Comparison of ENCODE assay signal across 8 cellular contexts in the genomic region with DNA sequence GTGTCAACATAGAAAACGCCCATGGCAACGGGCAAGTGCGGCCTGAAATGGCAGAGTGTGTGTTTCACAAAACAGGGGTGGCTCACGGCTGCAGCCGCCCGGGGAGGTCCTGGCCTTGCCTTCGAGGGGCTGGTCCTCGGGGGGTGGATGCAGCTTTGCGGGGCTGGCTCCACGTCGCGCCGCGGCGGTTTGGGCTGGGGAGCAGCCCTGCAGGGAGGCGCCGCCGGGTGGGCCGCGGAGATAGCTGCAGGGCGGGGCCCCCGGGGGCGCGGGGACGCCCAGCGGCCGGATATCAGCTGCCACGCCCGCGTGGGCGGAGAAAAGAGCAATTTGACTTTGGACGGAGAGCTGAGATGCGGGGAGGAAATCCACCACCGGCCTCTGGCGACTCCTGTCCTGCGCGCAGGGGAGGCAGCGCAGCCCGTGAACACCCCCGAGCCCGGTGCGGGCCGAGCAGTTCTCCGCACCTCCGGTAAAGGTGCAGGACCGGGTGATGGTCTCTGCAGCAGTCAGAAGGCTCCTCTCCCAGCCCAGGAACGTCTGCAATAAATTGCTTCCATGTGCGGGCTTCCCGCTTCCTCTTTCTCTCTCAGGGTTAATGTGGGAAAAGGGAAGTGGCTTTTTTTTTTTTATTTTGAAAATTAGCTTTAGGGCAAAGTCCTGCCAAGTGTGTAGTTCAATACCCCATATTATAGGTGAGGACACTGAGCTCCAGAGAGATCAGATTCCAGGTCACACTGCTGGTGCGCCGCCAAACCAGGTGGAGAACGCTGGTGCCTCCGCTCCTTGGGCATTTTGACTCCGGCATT.
DNase-seq lines count a peak whose midpoint lies in the region; ATAC-seq and TF ChIP-seq lines count a peak whose summit lies in the region.

No MANE protein-coding gene starts in this region.

- H3K9me3 ChIP-seq in endocrine pancreas (ENCODE audit: control insufficient read depth, low read length) (no peaks in the 10 kb centered on the region), mucosa of descending colon (no peaks in the 10 kb centered on the region)

- CTCF ChIA-PET in activated CD8-positive, alpha-beta T cell treated with anti-CD3 and anti-CD28 coated beads for 36 hours (lab: Charles Lee), result interaction anchor here (0.6 to 5.2 kb wide), 18 partner anchors 9 to 257 kb away, joined by 3 to 37 read pairs (median 5); partner anchors contain the start of gene NEMF

- peaks cover 35% of the 10 kb centered on the region for H3K4me1 Mint-ChIP-seq in activated CD8-positive, alpha-beta T cell treated with anti-CD3 and anti-CD28 coated beads for 36 hours (ENCODE audit: low read depth)

- H3K4me3 ChIP-seq in endocrine pancreas (ENCODE audit: control insufficient read depth, insufficient read depth, low read length) (peak overlapping the region; percentile 75), mucosa of descending colon (no peak overlapping the region)

- intact Hi-C loops in activated CD8-positive, alpha-beta T cell treated with anti-CD3 and anti-CD28 coated beads for 36 hours (cut with micrococcal nuclease), result loop anchor here (5.0 to 10.0 kb wide), 2 partner anchors 104 to 139 kb away; no protein-coding TSS in a partner anchor
- intact Hi-C loops in mucosa of descending colon (cut with DNase I, micrococcal nuclease), result no loop called here

- TF ChIP-seq CTCF in activated CD8-positive, alpha-beta T cell treated with anti-CD3 and anti-CD28 coated beads for 36 hours (IDR thresholded peaks at IDR 0.05), result no peak
- TF ChIP-seq CTCF in mucosa of descending colon (IDR thresholded peaks at IDR 0.05), result no peak

- POLR2A ChIA-PET in activated CD8-positive, alpha-beta T cell treated with anti-CD3 and anti-CD28 coated beads for 36 hours (lab: Charles Lee), result interaction anchor here (0.6 to 8.5 kb wide), 26 partner anchors 8 to 377 kb away, joined by 3 to 135 read pairs (median 8); partner anchors contain the start of gene ARF6

- H3K9ac ChIP-seq in endocrine pancreas (ENCODE audit: control insufficient read depth, insufficient read depth, low read length), result peak overlapping the region; percentile 68

- no peaks in the 10 kb centered on the region for H3K36me3 ChIP-seq in endocrine pancreas (ENCODE audit: control insufficient read depth, insufficient read depth, low read length)
- H3K36me3 ChIP-seq in mucosa of descending colon (ENCODE audit: low read depth), result no peaks in the 10 kb centered on the region

- peak overlapping the region; percentile 94 for H3K27ac Mint-ChIP-seq in activated CD8-positive, alpha-beta T cell treated with anti-CD3 and anti-CD28 coated beads for 36 hours

- peaks cover 6% of the 10 kb centered on the region for H3K36me3 Mint-ChIP-seq in activated CD8-positive, alpha-beta T cell treated with anti-CD3 and anti-CD28 coated beads for 36 hours (ENCODE audit: low read depth)

- H3K27me3 Mint-ChIP-seq in activated CD8-positive, alpha-beta T cell treated with anti-CD3 and anti-CD28 coated beads for 36 hours, result no peaks in the 10 kb centered on the region

- H3K4me3 Mint-ChIP-seq in activated CD8-positive, alpha-beta T cell treated with anti-CD3 and anti-CD28 coated beads for 36 hours, result peak overlapping the region; percentile 72

- peak; percentile 29 for ATAC-seq in GM18870 (IDR thresholded peaks at IDR 0.05; ENCODE audit: unreplicated experiment)
- peak; percentile 33 for ATAC-seq in HG03066 (IDR thresholded peaks at IDR 0.05; ENCODE audit: low read depth, unreplicated experiment)
- peak; percentile 10 for ATAC-seq in activated CD8-positive, alpha-beta T cell treated with anti-CD3 and anti-CD28 coated beads for 36 hours
- peak; percentile 71 for ATAC-seq in mucosa of descending colon

- DNase-seq in AG08395 (ENCODE audit: low spot score), result peak; percentile 70
- DNase-seq in NCI-H748 treated with DMSO at 0.1 percent for 48 hours (lab: John Stamatoyannopoulos, UW), result peak; percentile 42
- peak; percentile 92 for DNase-seq in activated CD8-positive, alpha-beta T cell treated with anti-CD3 and anti-CD28 coated beads for 36 hours
- peak; percentile 95 to 98 (median 97) for DNase-seq in mucosa of descending colon
- DNase-seq in stimulated activated CD8-positive, alpha-beta memory T cell treated with anti-CD3 and anti-CD28 coated beads, Interleukin-4, amount 100 ng/mL, for 48 hours, result peak; percentile 90

- no peaks in the 10 kb centered on the region for H3K27me3 ChIP-seq in endocrine pancreas (ENCODE audit: control insufficient read depth, insufficient read depth, low read length)

- H3K4me1 ChIP-seq in endocrine pancreas (ENCODE audit: control insufficient read depth, insufficient read depth, low read length) (no peaks in the 10 kb centered on the region), mucosa of descending colon (ENCODE audit: low read depth) (peaks cover 63% of the 10 kb centered on the region)

- no peaks in the 10 kb centered on the region for H3K9me3 Mint-ChIP-seq in activated CD8-positive, alpha-beta T cell treated with anti-CD3 and anti-CD28 coated beads for 36 hours

Comparison
In these comparisons a context has a peak if more than half of its experiments do, and no peak if none do; other contexts are left out.
1. DNase-seq: peak in every context shown above with its lines; median percentile 97 in mucosa of descending colon; 92 in activated CD8-positive, alpha-beta T cell treated with anti-CD3 and anti-CD28 coated beads for 36 hours; 90 in stimulated activated CD8-positive, alpha-beta memory T cell treated with anti-CD3 and anti-CD28 coated beads, Interleukin-4, amount 100 ng/mL, for 48 hours; 70 in AG08395; 42 in NCI-H748 treated with DMSO at 0.1 percent for 48 hours.
2. ATAC-seq: peak in every context shown above with its lines; median percentile 71 in mucosa of descending colon; 33 in HG03066; 29 in GM18870; 10 in activated CD8-positive, alpha-beta T cell treated with anti-CD3 and anti-CD28 coated beads for 36 hours.